In genomic region chr9:87290241-87290700, GRCh38 we compare ENCODE assay signal across 1 cellular context.
TF ChIP-seq lines count a peak whose summit lies in the region.

No MANE protein-coding gene starts in this region.

TF ChIP-seq in SK-N-SH, 30 proteins besides CTCF, POLR2A, EP300 and RAD21 (continued from another document):
- TF ChIP-seq ZBTB33 (IDR thresholded peaks at IDR 0.05; ENCODE audit: borderline replicate concordance, low read depth) (no peak), IRF3 (IDR thresholded peaks at IDR 0.05; ENCODE audit: low read depth, low read length) (no peak)
